In genomic region chr16:79272141-79272577, GRCh38 we compare ENCODE assay signal across 1 cellular context.
TF ChIP-seq lines count a peak whose summit lies in the region.

No MANE protein-coding gene starts in this region.

TF ChIP-seq in SK-N-SH treated with all-trans-retinoic acid at 6 μM for 48 hours, 23 proteins besides CTCF, POLR2A, EP300 and RAD21 (continued from another document):
- TF ChIP-seq SNAI2 (CRISPR knock-in tag; IDR thresholded peaks at IDR 0.05) (no peak), BACH2 (CRISPR knock-in tag; IDR thresholded peaks at IDR 0.05; ENCODE audit: borderline replicate concordance) (no peak), ZC3H10 (CRISPR knock-in tag; IDR thresholded peaks at IDR 0.05) (no peak), PPARA (CRISPR knock-in tag; IDR thresholded peaks at IDR 0.05; ENCODE audit: borderline replicate concordance) (no peak), ESRRG (CRISPR knock-in tag; IDR thresholded peaks at IDR 0.05) (no peak), CSDC2 (CRISPR knock-in tag; IDR thresholded peaks at IDR 0.05) (no peak), CSRNP3 (CRISPR knock-in tag; IDR thresholded peaks at IDR 0.05) (no peak)
